In genomic region chr1:169312084-169312954, GRCh38 we compare ENCODE assay signal across 1 cellular context.
TF ChIP-seq lines count a peak whose summit lies in the region.

No MANE protein-coding gene starts in this region.

TF ChIP-seq in HEK293, 187 proteins besides CTCF, POLR2A, EP300 and RAD21 (continued from another document):
- TF ChIP-seq, protein P1, sequence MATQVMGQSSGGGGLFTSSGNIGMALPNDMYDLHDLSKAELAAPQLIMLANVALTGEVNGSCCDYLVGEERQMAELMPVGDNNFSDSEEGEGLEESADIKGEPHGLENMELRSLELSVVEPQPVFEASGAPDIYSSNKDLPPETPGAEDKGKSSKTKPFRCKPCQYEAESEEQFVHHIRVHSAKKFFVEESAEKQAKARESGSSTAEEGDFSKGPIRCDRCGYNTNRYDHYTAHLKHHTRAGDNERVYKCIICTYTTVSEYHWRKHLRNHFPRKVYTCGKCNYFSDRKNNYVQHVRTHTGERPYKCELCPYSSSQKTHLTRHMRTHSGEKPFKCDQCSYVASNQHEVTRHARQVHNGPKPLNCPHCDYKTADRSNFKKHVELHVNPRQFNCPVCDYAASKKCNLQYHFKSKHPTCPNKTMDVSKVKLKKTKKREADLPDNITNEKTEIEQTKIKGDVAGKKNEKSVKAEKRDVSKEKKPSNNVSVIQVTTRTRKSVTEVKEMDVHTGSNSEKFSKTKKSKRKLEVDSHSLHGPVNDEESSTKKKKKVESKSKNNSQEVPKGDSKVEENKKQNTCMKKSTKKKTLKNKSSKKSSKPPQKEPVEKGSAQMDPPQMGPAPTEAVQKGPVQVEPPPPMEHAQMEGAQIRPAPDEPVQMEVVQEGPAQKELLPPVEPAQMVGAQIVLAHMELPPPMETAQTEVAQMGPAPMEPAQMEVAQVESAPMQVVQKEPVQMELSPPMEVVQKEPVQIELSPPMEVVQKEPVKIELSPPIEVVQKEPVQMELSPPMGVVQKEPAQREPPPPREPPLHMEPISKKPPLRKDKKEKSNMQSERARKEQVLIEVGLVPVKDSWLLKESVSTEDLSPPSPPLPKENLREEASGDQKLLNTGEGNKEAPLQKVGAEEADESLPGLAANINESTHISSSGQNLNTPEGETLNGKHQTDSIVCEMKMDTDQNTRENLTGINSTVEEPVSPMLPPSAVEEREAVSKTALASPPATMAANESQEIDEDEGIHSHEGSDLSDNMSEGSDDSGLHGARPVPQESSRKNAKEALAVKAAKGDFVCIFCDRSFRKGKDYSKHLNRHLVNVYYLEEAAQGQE (tag by site-specific recombination; IDR thresholded peaks at IDR 0.05), result peak; percentile 82; the same call in 1 of the 2 replicates
- TF ChIP-seq SP7 (tag by site-specific recombination; IDR thresholded peaks at IDR 0.05) (peak; percentile 70), ZNF398 (tag by site-specific recombination; IDR thresholded peaks at IDR 0.05) (peak; percentile 21; the same call in 1 of the 2 replicates), ZNF214 (tag by site-specific recombination; IDR thresholded peaks at IDR 0.05; ENCODE audit: borderline replicate concordance) (no peak), ZNF274 (IDR thresholded peaks at IDR 0.05; ENCODE audit: low read length) (no peak), ZNF274 (tag by site-specific recombination; IDR thresholded peaks at IDR 0.05; ENCODE audit: borderline replicate concordance) (no peak), ZNF140 (tag by site-specific recombination; IDR thresholded peaks at IDR 0.05) (no peak), ZBTB48 (tag by site-specific recombination; IDR thresholded peaks at IDR 0.05) (no peak), INSM2 (tag by site-specific recombination; IDR thresholded peaks at IDR 0.05) (peak; percentile 97), FEZF1 (tag by site-specific recombination; IDR thresholded peaks at IDR 0.05) (no peak), SCRT1 (tag by site-specific recombination; IDR thresholded peaks at IDR 0.05; ENCODE audit: borderline replicate concordance) (no peak), GLIS1 (tag by site-specific recombination; IDR thresholded peaks at IDR 0.05) (peak; percentile 18; the same call in 1 of the 2 replicates), ZNF366 (tag by site-specific recombination; conservative IDR thresholded peaks at IDR 0.05) (peak; percentile 57)
- TF ChIP-seq, protein P2, sequence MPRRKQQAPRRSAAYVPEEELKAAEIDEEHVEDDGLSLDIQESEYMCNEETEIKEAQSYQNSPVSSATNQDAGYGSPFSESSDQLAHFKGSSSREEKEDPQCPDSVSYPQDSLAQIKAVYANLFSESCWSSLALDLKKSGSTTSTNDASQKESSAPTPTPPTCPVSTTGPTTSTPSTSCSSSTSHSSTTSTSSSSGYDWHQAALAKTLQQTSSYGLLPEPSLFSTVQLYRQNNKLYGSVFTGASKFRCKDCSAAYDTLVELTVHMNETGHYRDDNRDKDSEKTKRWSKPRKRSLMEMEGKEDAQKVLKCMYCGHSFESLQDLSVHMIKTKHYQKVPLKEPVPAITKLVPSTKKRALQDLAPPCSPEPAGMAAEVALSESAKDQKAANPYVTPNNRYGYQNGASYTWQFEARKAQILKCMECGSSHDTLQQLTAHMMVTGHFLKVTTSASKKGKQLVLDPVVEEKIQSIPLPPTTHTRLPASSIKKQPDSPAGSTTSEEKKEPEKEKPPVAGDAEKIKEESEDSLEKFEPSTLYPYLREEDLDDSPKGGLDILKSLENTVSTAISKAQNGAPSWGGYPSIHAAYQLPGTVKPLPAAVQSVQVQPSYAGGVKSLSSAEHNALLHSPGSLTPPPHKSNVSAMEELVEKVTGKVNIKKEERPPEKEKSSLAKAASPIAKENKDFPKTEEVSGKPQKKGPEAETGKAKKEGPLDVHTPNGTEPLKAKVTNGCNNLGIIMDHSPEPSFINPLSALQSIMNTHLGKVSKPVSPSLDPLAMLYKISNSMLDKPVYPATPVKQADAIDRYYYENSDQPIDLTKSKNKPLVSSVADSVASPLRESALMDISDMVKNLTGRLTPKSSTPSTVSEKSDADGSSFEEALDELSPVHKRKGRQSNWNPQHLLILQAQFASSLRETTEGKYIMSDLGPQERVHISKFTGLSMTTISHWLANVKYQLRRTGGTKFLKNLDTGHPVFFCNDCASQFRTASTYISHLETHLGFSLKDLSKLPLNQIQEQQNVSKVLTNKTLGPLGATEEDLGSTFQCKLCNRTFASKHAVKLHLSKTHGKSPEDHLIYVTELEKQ (tag by site-specific recombination; IDR thresholded peaks at IDR 0.05; ENCODE audit: borderline replicate concordance), result no peak
- TF ChIP-seq, protein P3, sequence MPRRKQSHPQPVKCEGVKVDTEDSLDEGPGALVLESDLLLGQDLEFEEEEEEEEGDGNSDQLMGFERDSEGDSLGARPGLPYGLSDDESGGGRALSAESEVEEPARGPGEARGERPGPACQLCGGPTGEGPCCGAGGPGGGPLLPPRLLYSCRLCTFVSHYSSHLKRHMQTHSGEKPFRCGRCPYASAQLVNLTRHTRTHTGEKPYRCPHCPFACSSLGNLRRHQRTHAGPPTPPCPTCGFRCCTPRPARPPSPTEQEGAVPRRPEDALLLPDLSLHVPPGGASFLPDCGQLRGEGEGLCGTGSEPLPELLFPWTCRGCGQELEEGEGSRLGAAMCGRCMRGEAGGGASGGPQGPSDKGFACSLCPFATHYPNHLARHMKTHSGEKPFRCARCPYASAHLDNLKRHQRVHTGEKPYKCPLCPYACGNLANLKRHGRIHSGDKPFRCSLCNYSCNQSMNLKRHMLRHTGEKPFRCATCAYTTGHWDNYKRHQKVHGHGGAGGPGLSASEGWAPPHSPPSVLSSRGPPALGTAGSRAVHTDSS (tag by site-specific recombination; IDR thresholded peaks at IDR 0.05), result no peak
